In the genomic region with DNA sequence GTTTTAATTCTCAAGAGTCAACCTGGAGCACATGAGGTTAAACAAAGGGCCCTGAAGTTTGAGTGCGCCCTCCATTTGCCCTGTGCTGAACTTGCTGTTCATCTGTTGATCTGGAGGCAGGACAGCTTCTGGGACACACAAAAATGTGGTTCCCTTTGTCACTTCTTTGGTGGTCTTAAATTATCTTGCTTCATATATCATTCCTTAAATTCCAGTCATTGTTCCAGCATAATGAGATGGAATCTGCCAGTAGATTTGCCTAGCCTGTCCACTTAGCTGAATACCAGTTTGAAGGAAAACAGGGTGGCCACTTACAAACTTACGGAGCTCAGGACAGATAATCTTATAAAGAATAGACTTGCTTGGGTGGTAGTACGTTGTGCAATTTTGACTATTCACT, we compare ENCODE assay signal across 27 cellular contexts. TPM values are rescaled to one million over a fixed set of nuclear protein-coding genes. Genes with fewer than 3 reads are reported as not detected.
"Had no signal": no experiment of that assay in that cellular context is flagged by ENCODE, and none has a peak within 500 bp of the region (broad histone marks: within the 10 kb centered on the region; RNA-seq: fewer than 3 reads in every experiment).

No MANE protein-coding gene starts in this region.

- FAIRE-seq: kidney had no signal

- H3K27ac ChIP-seq: colonic mucosa, epithelial cell of prostate, foreskin keratinocyte, gastroesophageal sphincter, heart left ventricle, hepatocyte, prostate gland, sigmoid colon, skin epidermis, spleen, thoracic aorta, tibial nerve, upper lobe of left lung, uterus had no signal

- DNase-seq: colonic mucosa; effector CD8-positive, alpha-beta T cell; endodermal cell; foreskin keratinocyte; heart left ventricle; kidney; mucosa of descending colon; naive thymus-derived CD4-positive, alpha-beta T cell; nucleus accumbens; right cardiac atrium; sigmoid colon; spleen; stimulated activated naive B cell treated with anti-CD40 and anti-IgM and Interleukin-4, amounts not matched to agents 10 μg/mL and 1 μg/mL and 100 μg/mL, for 72 hours; upper lobe of left lung; uterus had no signal

- H3K36me3 ChIP-seq: colonic mucosa, gastroesophageal sphincter, heart left ventricle, prostate gland, sigmoid colon, spleen, thoracic aorta, tibial nerve, upper lobe of left lung, uterus had no signal

- H3K79me2 ChIP-seq: hepatocyte had no signal

- H3K4me3 ChIP-seq: colonic mucosa, gastroesophageal sphincter, heart left ventricle, hepatocyte, lung, mucosa of descending colon, prostate gland, sigmoid colon, skin epidermis, spleen, thoracic aorta, tibial nerve, upper lobe of left lung, uterus had no signal

- H3K27me3 ChIP-seq: colonic mucosa, foreskin keratinocyte, gastroesophageal sphincter, heart left ventricle, hepatocyte, sigmoid colon, tibial nerve, upper lobe of left lung, uterus had no signal

- ATAC-seq: esophagus mucosa; foreskin keratinocyte; gastroesophageal sphincter; heart left ventricle; left lobe of liver; mucosa of descending colon; naive thymus-derived CD4-positive, alpha-beta T cell; right cardiac atrium; stimulated activated naive B cell treated with anti-CD40 and anti-IgM and Interleukin-4, amounts not matched to agents 10 μg/mL and 1 μg/mL and 100 μg/mL, for 72 hours had no signal

- H3K9me3 ChIP-seq: colonic mucosa, mucosa of descending colon, prostate gland, sigmoid colon, uterus had no signal

- H2AFZ ChIP-seq: hepatocyte had no signal

- H3K4me1 ChIP-seq: colonic mucosa, foreskin keratinocyte, prostate gland, spleen, tibial nerve, uterus had no signal

- H3K4me2 ChIP-seq: hepatocyte had no signal

RNA-seq across cellular contexts. Expression of a gene that starts 0.9 kb away (rescaled TPM):
- total RNA-seq: colonic mucosa; endodermal cell; esophagus mucosa; foreskin keratinocyte; gastroesophageal sphincter; heart left ventricle; hepatocyte; kidney; left lobe of liver; liver; lung; mucosa of descending colon; naive thymus-derived CD4-positive, alpha-beta T cell; osteocyte; right cardiac atrium; sigmoid colon; spleen; thoracic aorta; tibial nerve; upper lobe of left lung; uterus had no signal

RNA-seq across cellular contexts. Expression of a gene that starts 15.7 kb away (rescaled TPM):
- total RNA-seq: colonic mucosa, left lobe of liver, liver, mucosa of descending colon had no signal
